1 cellular context compared by ENCODE assay signal in the genomic region with DNA sequence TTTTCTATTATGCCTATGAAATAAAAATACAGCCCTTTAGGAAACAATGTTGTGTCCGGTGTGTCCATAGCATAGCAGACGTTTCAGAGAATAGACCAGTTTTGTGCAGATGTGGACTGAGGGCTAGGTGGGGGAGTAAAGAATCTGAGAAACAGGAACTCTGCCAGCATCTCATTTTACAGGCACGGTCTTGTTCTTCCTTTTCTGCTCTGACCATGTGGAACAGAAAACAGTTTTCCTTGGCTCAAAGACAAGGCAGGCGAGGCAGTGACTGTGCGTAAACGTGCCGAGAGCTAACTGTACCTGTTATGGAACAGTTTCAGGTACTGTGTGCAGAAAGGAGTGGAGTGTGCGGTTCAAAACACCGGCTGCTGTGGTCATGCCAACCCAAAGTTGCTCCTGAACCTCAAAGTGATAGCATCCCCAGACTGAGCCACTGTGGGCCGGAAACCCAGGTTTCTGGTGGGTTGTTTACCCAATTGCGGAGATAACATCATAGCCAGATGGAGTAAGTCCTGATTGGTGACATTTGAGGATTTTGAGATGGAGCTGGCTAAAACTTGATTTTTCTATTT.
TF ChIP-seq lines count a peak whose summit lies in the region.

No MANE protein-coding gene starts in this region.

TF ChIP-seq in A549, 52 proteins besides CTCF, POLR2A, EP300 and RAD21:
- no peak for TF ChIP-seq KDM1A (IDR thresholded peaks at IDR 0.05; ENCODE audit: low read depth)
- TF ChIP-seq SREBF2 (IDR thresholded peaks at IDR 0.05): no peak
TF ChIP-seq in A549: peak in this region for 0.
